In genomic region chr19:33409035-33409434, GRCh38 we compare ENCODE assay signal across 3 cellular contexts.
TF ChIP-seq lines count a peak whose summit lies in the region.

No MANE protein-coding gene starts in this region.

TF ChIP-seq in SK-N-SH, 30 proteins besides CTCF, POLR2A, EP300 and RAD21 (continued from another document):
- no peak for TF ChIP-seq IRF3 (IDR thresholded peaks at IDR 0.05; ENCODE audit: low read depth, low read length)
- no peak for TF ChIP-seq REST (IDR thresholded peaks at IDR 0.05; ENCODE audit: low read depth, low read length)
- no peak for TF ChIP-seq FOXM1 (IDR thresholded peaks at IDR 0.05; ENCODE audit: low read depth)
- no peak for TF ChIP-seq TAF1 (IDR thresholded peaks at IDR 0.05; ENCODE audit: borderline replicate concordance, low read depth, low read length)
- no peak for TF ChIP-seq TEAD4 (IDR thresholded peaks at IDR 0.05; ENCODE audit: borderline replicate concordance, insufficient read depth)
- no peak for TF ChIP-seq RCOR1 (IDR thresholded peaks at IDR 0.05; ENCODE audit: low read length)
- TF ChIP-seq FOSL2 (IDR thresholded peaks at IDR 0.05; ENCODE audit: borderline replicate concordance, low read depth) = no peak
- no peak for TF ChIP-seq MXI1 (IDR thresholded peaks at IDR 0.05; ENCODE audit: low read depth, low read length)
- no peak for TF ChIP-seq NRF1 (IDR thresholded peaks at IDR 0.05; ENCODE audit: low read depth, low read length)
- no peak for TF ChIP-seq YY1 (IDR thresholded peaks at IDR 0.05; ENCODE audit: low read depth)
- no peak for TF ChIP-seq GABPA (IDR thresholded peaks at IDR 0.05; ENCODE audit: low read depth)
- no peak for TF ChIP-seq CHD2 (IDR thresholded peaks at IDR 0.05; ENCODE audit: low read length, partially characterized antibody)
- no peak for TF ChIP-seq MAX (IDR thresholded peaks at IDR 0.05; ENCODE audit: low read depth)
- no peak for TF ChIP-seq USF1 (IDR thresholded peaks at IDR 0.05; ENCODE audit: borderline replicate concordance, low read depth)
- TF ChIP-seq RXRA (IDR thresholded peaks at IDR 0.05; ENCODE audit: borderline replicate concordance, low read depth) = no peak
- TF ChIP-seq JUND (IDR thresholded peaks at IDR 0.05) = no peak
- TF ChIP-seq MEF2A (IDR thresholded peaks at IDR 0.05; ENCODE audit: borderline replicate concordance, low read depth) = no peak

TF ChIP-seq in SK-N-SH treated with all-trans-retinoic acid at 6 μM for 48 hours, 23 proteins besides CTCF, POLR2A, EP300 and RAD21 (continued from another document):
- TF ChIP-seq ARNTL (CRISPR knock-in tag; IDR thresholded peaks at IDR 0.05; ENCODE audit: borderline replicate concordance, low read depth) = no peak

TF ChIP-seq in HepG2, 621 proteins besides CTCF, POLR2A, EP300 and RAD21 (continued from another document):
- no peak for TF ChIP-seq USF2 (IDR thresholded peaks at IDR 0.05; ENCODE audit: low read depth, low read length)
- TF ChIP-seq USF2 (CRISPR knock-in tag; IDR thresholded peaks at IDR 0.05; ENCODE audit: borderline replicate concordance) = no peak
- TF ChIP-seq E2F2 (CRISPR knock-in tag; IDR thresholded peaks at IDR 0.05; ENCODE audit: borderline replicate concordance) = no peak
- TF ChIP-seq YY1 (IDR thresholded peaks at IDR 0.05; ENCODE audit: insufficient read depth, insufficient replicate concordance, low read depth, low read length) = no peak
- TF ChIP-seq ZNF614 (CRISPR knock-in tag; IDR thresholded peaks at IDR 0.05; ENCODE audit: borderline replicate concordance) = no peak
- TF ChIP-seq RBM39 (IDR thresholded peaks at IDR 0.05; ENCODE audit: low read depth, low read length, poor library complexity, severe bottlenecking) = no peak
- TF ChIP-seq EHMT2 (IDR thresholded peaks at IDR 0.05; ENCODE audit: borderline replicate concordance, low read depth, low read length) = no peak
- no peak for TF ChIP-seq MEF2D (CRISPR knock-in tag; IDR thresholded peaks at IDR 0.05)
- no peak for TF ChIP-seq PREB (CRISPR knock-in tag; IDR thresholded peaks at IDR 0.05)
- TF ChIP-seq ZNF282 (IDR thresholded peaks at IDR 0.05; ENCODE audit: partially characterized antibody) = no peak
- no peak for TF ChIP-seq NFYC (CRISPR knock-in tag; IDR thresholded peaks at IDR 0.05)
- TF ChIP-seq FOXO1 (CRISPR knock-in tag; IDR thresholded peaks at IDR 0.05) = no peak
